ENCODE assay signal across 23 cellular contexts in genomic region chr12:118650586-118650960, GRCh38.
"Had no signal": no experiment of that assay in that cellular context is flagged by ENCODE, and none has a peak within 500 bp of the region (broad histone marks: within the 10 kb centered on the region; RNA-seq: fewer than 3 reads in every experiment).

No MANE protein-coding gene starts in this region.

- H3K27ac ChIP-seq: SK-N-MC had no signal

- H3K4me3 ChIP-seq: SK-N-MC had no signal

- FAIRE-seq: astrocyte, RCC 7860, TTC549 had no signal

- DNase-seq: activated CD4-positive, alpha-beta memory T cell treated with anti-CD3 and anti-CD28 coated beads, Interleukin-2, amount 10 ng/mL, durations not matched to agents 7 days and 5 days; activated CD4-positive, alpha-beta T cell treated with anti-CD3 and anti-CD28 coated beads, Interleukin-2, amount 50 U/mL, for 1 hour; activated CD4-positive, CD25-positive, alpha-beta regulatory T cell; activated gamma-delta T cell; activated naive CD4-positive, alpha-beta T cell treated with anti-CD3 and anti-CD28 coated beads for 36 hours; activated T-cell treated with anti-CD3 and anti-CD28 coated beads for 4 hours; activated T-cell treated with anti-CD3 and anti-CD28 coated beads, Interleukin-2, amount 50 U/mL, for 48 hours; amygdala; NCI-H1092 treated with DMSO at 0.1 percent for 48 hours; NCI-H1417 treated with DMSO at 0.1 percent for 48 hours; NCI-H1694 treated with DMSO at 0.1 percent for 48 hours; NCI-H2029 treated with DMSO at 0.1 percent for 48 hours; NCI-H524; PC-3; SHP77 treated with DMSO at 0.1 percent for 48 hours; T-cell; T-helper 2 cell; T1000 had no signal

- ATAC-seq: activated T-helper 17 cell treated with anti-CD3 and anti-CD28 coated beads, Interleukin-2, amount 50 U/mL, for 72 hours; PC-3; T-cell had no signal
